Comparison of ENCODE assay signal across 23 cellular contexts in genomic region chr17:74745548-74746177, GRCh38. TPM values are rescaled to one million over a fixed set of nuclear protein-coding genes. Genes with fewer than 3 reads are reported as not detected.
A peak's percentile ranks its signal among the peaks of the same experiment; 100 is the strongest.
DNase-seq lines count a peak whose midpoint lies in the region; ATAC-seq and TF ChIP-seq lines count a peak whose summit lies in the region.
"Had no signal": no experiment of that assay in that cellular context is flagged by ENCODE, and none has a peak within 500 bp of the region (broad histone marks: within the 10 kb centered on the region; RNA-seq: fewer than 3 reads in every experiment).

No MANE protein-coding gene starts in this region.

- H3K4me1 ChIP-seq in lower lobe of right lung, result peaks cover 73% of the 10 kb centered on the region
- H3K4me1 ChIP-seq: foreskin keratinocyte, uterus had no signal

- H3K4me1 Mint-ChIP-seq in activated T-cell treated with anti-CD3 and anti-CD28 coated beads, Interleukin-2, amount 50 U/mL, for 24 hours (ENCODE audit: low read depth), result peaks cover 61% of the 10 kb centered on the region
- peaks cover 44 to 69% of the 10 kb centered on the region in 2 donors for H3K4me1 Mint-ChIP-seq in stimulated activated naive B cell treated with anti-CD40 and anti-IgM and Interleukin-4, amounts not matched to agents 10 μg/mL and 1 μg/mL and 100 μg/mL, for 72 hours

- H3K9me3 Mint-ChIP-seq in activated T-cell treated with anti-CD3 and anti-CD28 coated beads, Interleukin-2, amount 50 U/mL, for 24 hours, result no peaks in the 10 kb centered on the region
- no peaks in the 10 kb centered on the region for H3K9me3 Mint-ChIP-seq in stimulated activated naive B cell treated with anti-CD40 and anti-IgM and Interleukin-4, amounts not matched to agents 10 μg/mL and 1 μg/mL and 100 μg/mL, for 72 hours
- H3K9me3 Mint-ChIP-seq: activated B cell treated with CpG ODN at 0.5 μM for 24 hours; activated CD4-positive, alpha-beta memory T cell treated with anti-CD3 and anti-CD28 coated beads, Interleukin-2, amount 10 ng/mL, durations not matched to agents 7 days and 5 days had no signal

- peak; percentile 18 for DNase-seq in activated T-cell treated with anti-CD3 and anti-CD28 coated beads, Interleukin-2, amount 50 U/mL, for 1 hour
- no peak for DNase-seq in activated T-cell treated with anti-CD3 and anti-CD28 coated beads, Interleukin-2, amount 50 U/mL, for 24 hours
- DNase-seq in lower lobe of right lung (peak; percentile 32), mesenteric fat pad (ENCODE audit: low spot score) (no peak), NCI-H1694 (lab: John Stamatoyannopoulos, UW) (no peak)
- no peak for DNase-seq in stimulated activated naive B cell treated with anti-CD40 and anti-IgM and Interleukin-4, amounts not matched to agents 10 μg/mL and 1 μg/mL and 100 μg/mL, for 72 hours
- DNase-seq: activated B cell treated with CpG ODN at 0.5 μM for 24 hours; activated CD4-positive, alpha-beta memory T cell treated with anti-CD3 and anti-CD28 coated beads, Interleukin-2, amount 10 ng/mL, durations not matched to agents 7 days and 5 days; activated naive CD4-positive, alpha-beta T cell treated with anti-CD3 and anti-CD28 coated beads, Interleukin-2, amount 50 U/mL, for 16 hours; foreskin keratinocyte; NCI-H1092; NCI-H2081; NCI-H446 treated with DMSO at 0.1 percent for 48 hours; retina; stimulated activated CD4-positive, alpha-beta T cell treated with anti-CD3 and anti-CD28 coated beads, Interleukin-12 subunit alpha, Interleukin-12 subunit beta, amount 100 ng/mL, for 4 hours; T-helper 2 cell; uterus had no signal

- no peaks in the 10 kb centered on the region for H3K27me3 Mint-ChIP-seq in activated T-cell treated with anti-CD3 and anti-CD28 coated beads, Interleukin-2, amount 50 U/mL, for 24 hours
- no peaks in the 10 kb centered on the region for H3K27me3 Mint-ChIP-seq in stimulated activated naive B cell treated with anti-CD40 and anti-IgM and Interleukin-4, amounts not matched to agents 10 μg/mL and 1 μg/mL and 100 μg/mL, for 72 hours
- H3K27me3 Mint-ChIP-seq: activated B cell treated with CpG ODN at 0.5 μM for 24 hours; activated CD4-positive, alpha-beta memory T cell treated with anti-CD3 and anti-CD28 coated beads, Interleukin-2, amount 10 ng/mL, durations not matched to agents 7 days and 5 days had no signal

- H3K9me3 ChIP-seq in lower lobe of right lung, result no peaks in the 10 kb centered on the region
- H3K9me3 ChIP-seq: Peyer's patch, uterus had no signal

- ATAC-seq in lower lobe of right lung (no peak), GM19035 (IDR thresholded peaks at IDR 0.05; ENCODE audit: unreplicated experiment) (no peak)
- ATAC-seq in stimulated activated naive B cell treated with anti-CD40 and anti-IgM and Interleukin-4, amounts not matched to agents 10 μg/mL and 1 μg/mL and 100 μg/mL, for 72 hours (replicated peaks), result no peak
- ATAC-seq: foreskin keratinocyte had no signal

- H3K27ac ChIP-seq in VCaP (peak overlapping the region; percentile 69), lower lobe of right lung (peak overlapping the region; percentile 76)
- H3K27ac ChIP-seq: 22Rv1, foreskin keratinocyte had no signal

- H3K4me3 Mint-ChIP-seq in activated T-cell treated with anti-CD3 and anti-CD28 coated beads, Interleukin-2, amount 50 U/mL, for 24 hours, result no peak overlapping the region
- no peak overlapping the region for H3K4me3 Mint-ChIP-seq in stimulated activated naive B cell treated with anti-CD40 and anti-IgM and Interleukin-4, amounts not matched to agents 10 μg/mL and 1 μg/mL and 100 μg/mL, for 72 hours

- H3K27me3 ChIP-seq in lower lobe of right lung (ENCODE audit: low read depth), result peaks cover 5% of the 10 kb centered on the region
- H3K27me3 ChIP-seq: Peyer's patch, uterus had no signal

- H3K36me3 Mint-ChIP-seq in activated T-cell treated with anti-CD3 and anti-CD28 coated beads, Interleukin-2, amount 50 U/mL, for 24 hours (ENCODE audit: low read depth), result peaks cover 14% of the 10 kb centered on the region
- no peaks in the 10 kb centered on the region for H3K36me3 Mint-ChIP-seq in stimulated activated naive B cell treated with anti-CD40 and anti-IgM and Interleukin-4, amounts not matched to agents 10 μg/mL and 1 μg/mL and 100 μg/mL, for 72 hours

- TF ChIP-seq CTCF in VCaP (conservative IDR thresholded peaks at IDR 0.05), result no peak
- no peak for TF ChIP-seq CTCF in lower lobe of right lung (IDR thresholded peaks at IDR 0.05)

- no peaks in the 10 kb centered on the region for H3K36me3 ChIP-seq in lower lobe of right lung
- H3K36me3 ChIP-seq: Peyer's patch, uterus had no signal

- H3K4me3 ChIP-seq in lower lobe of right lung, result no peak overlapping the region
- H3K4me3 ChIP-seq: uterus had no signal

- intact Hi-C loops in lower lobe of right lung (cut with DNase I), result no loop called here

- H3K27ac Mint-ChIP-seq in activated T-cell treated with anti-CD3 and anti-CD28 coated beads, Interleukin-2, amount 50 U/mL, for 24 hours, result no peak overlapping the region
- peak overlapping the region; percentile 37 for H3K27ac Mint-ChIP-seq in stimulated activated naive B cell treated with anti-CD40 and anti-IgM and Interleukin-4, amounts not matched to agents 10 μg/mL and 1 μg/mL and 100 μg/mL, for 72 hours

RNA-seq across cellular contexts. Expression of gene NHERF1, which starts 2.8 kb away (rescaled TPM):
- total RNA-seq in lower lobe of right lung, result 35.7 TPM
- total RNA-seq in mesenteric fat pad, result 13.9 TPM

RNA-seq across cellular contexts. Expression of gene RAB37, which starts 8.6 kb away (rescaled TPM):
- total RNA-seq in lower lobe of right lung (7.4 TPM), mesenteric fat pad (1.3 TPM)
- total RNA-seq: Daoy, epithelial cell of proximal tubule, foreskin keratinocyte had no signal

RNA-seq across cellular contexts. Expression of gene NAT9, which starts 30.5 kb away (rescaled TPM):
- 48.6 TPM for total RNA-seq in lower lobe of right lung
- total RNA-seq in mesenteric fat pad, result 37.8 TPM

RNA-seq across cellular contexts. Expression of gene CD300LF, which starts 32.9 kb away (rescaled TPM):
- 66.2 TPM for total RNA-seq in lower lobe of right lung
- total RNA-seq in mesenteric fat pad, result 2.8 TPM
- total RNA-seq: activated CD4-positive, alpha-beta memory T cell treated with anti-CD3 and anti-CD28 coated beads, Interleukin-2, amount 10 ng/mL, durations not matched to agents 7 days and 5 days; Daoy; epithelial cell of proximal tubule; foreskin keratinocyte had no signal

Comparison
In these comparisons a context has a peak if more than half of its experiments do, and no peak if none do; other contexts are left out.
1. DNase-seq: peak in activated T-cell treated with anti-CD3 and anti-CD28 coated beads, Interleukin-2, amount 50 U/mL, for 1 hour (single experiment) and lower lobe of right lung (single experiment); none in activated T-cell treated with anti-CD3 and anti-CD28 coated beads, Interleukin-2, amount 50 U/mL, for 24 hours (single experiment), stimulated activated naive B cell treated with anti-CD40 and anti-IgM and Interleukin-4, amounts not matched to agents 10 μg/mL and 1 μg/mL and 100 μg/mL, for 72 hours (single experiment), mesenteric fat pad (single experiment) and NCI-H1694 (single experiment).